Comparison of ENCODE assay signal across 8 cellular contexts in the genomic region with DNA sequence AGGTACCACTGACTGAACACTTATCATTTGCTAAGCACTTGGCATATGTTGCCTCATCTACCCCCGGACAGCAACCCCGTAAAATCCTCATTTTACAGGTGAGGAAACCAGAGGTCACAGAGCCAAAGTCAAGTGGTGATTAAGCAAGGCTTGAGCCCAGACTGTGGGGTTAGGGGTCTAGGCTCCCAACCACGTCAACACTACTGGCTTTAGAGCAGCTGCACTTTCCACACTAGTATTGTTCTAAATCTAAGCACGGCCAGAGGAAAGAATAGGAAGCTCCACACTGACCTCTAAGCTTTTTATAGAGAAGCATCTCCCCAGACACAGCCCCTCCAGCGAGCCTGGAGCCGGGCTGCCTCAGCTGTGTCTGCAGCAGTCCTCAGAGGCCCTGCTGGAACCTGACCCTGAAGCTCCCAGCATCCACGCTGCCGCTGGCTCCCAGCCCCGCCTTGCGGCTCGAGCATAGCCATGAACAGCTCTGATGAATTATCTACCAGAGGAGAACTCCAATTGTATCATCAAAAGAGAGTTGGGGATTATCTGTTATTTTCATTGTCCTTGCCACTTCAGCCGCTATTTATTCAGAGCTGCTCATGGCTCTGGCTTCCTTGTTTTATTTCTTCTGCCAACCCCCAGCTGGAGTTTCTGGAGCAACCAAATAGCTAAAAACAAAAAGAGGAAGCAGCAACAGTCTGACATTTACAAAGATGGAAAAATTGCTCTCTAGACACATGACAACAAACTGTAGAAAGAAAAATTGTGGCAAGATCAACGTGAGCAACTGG.
A peak's percentile ranks its signal among the peaks of the same experiment; 100 is the strongest.
DNase-seq lines count a peak whose midpoint lies in the region; ATAC-seq and TF ChIP-seq lines count a peak whose summit lies in the region.

No MANE protein-coding gene starts in this region.

- H3K27me3 Mint-ChIP-seq in neural crest cell (ENCODE audit: low read depth): no peaks in the 10 kb centered on the region

- H3K27ac ChIP-seq in effector memory CD4-positive, alpha-beta T cell (ENCODE audit: insufficient read depth, low read length, poor library complexity, severe bottlenecking): no peak overlapping the region

- H3K36me3 Mint-ChIP-seq in neural crest cell (ENCODE audit: low read depth): no peaks in the 10 kb centered on the region

- H3K4me3 Mint-ChIP-seq in neural crest cell: no peak overlapping the region

- no peaks in the 10 kb centered on the region for H3K9me3 ChIP-seq in effector memory CD4-positive, alpha-beta T cell (ENCODE audit: control insufficient read depth, low read length)

- no peak for ATAC-seq in HG02840 (IDR thresholded peaks at IDR 0.05; ENCODE audit: low FRiP score, unreplicated experiment)

- peak; percentile 3 for TF ChIP-seq POLR2A in erythroblast (IDR thresholded peaks at IDR 0.05; ENCODE audit: low read length)

- TF ChIP-seq CTCF in neural crest cell (conservative IDR thresholded peaks at IDR 0.05): no peak

- H3K27ac Mint-ChIP-seq in neural crest cell (ENCODE audit: unreplicated experiment): peak overlapping the region; percentile 31

- H3K36me3 ChIP-seq in effector memory CD4-positive, alpha-beta T cell (ENCODE audit: control insufficient read depth, insufficient read depth, low read length): no peaks in the 10 kb centered on the region

- H3K4me3 ChIP-seq in effector memory CD4-positive, alpha-beta T cell (ENCODE audit: insufficient read depth, low read depth, low read length, poor library complexity, severe bottlenecking): no peak overlapping the region

- DNase-seq in GM04503 (ENCODE audit: low read depth) (peak; percentile 55), OCI-M1 (lab: John Stamatoyannopoulos, UW) (peak; percentile 83), erythroblast (lab: John Stamatoyannopoulos, UW) (peak; percentile 59 to 61), neural crest cell (ENCODE audit: low read depth, low spot score) (no peak)
- no peak for DNase-seq in activated CD4-positive, alpha-beta T cell treated with anti-CD3 and anti-CD28 coated beads for 4 hours
- no peak for DNase-seq in activated CD8-positive, alpha-beta memory T cell treated with anti-CD3 and anti-CD28 coated beads for 24 hours
- DNase-seq in effector memory CD4-positive, alpha-beta T cell: no peak

- no peaks in the 10 kb centered on the region for H3K9me3 Mint-ChIP-seq in neural crest cell

- no peaks in the 10 kb centered on the region for H3K4me1 ChIP-seq in effector memory CD4-positive, alpha-beta T cell (ENCODE audit: control insufficient read depth, insufficient read depth, low read length, poor library complexity, severe bottlenecking)

- peaks cover 27% of the 10 kb centered on the region for H3K4me1 Mint-ChIP-seq in neural crest cell

- no peaks in the 10 kb centered on the region for H3K27me3 ChIP-seq in effector memory CD4-positive, alpha-beta T cell (replicated peaks; ENCODE audit: control insufficient read depth, insufficient read depth, low read length, poor library complexity, severe bottlenecking)

Comparison
In these comparisons a context has a peak if more than half of its experiments do, and no peak if none do; other contexts are left out.
1. DNase-seq: peak in GM04503 (single experiment), OCI-M1 (single experiment) and erythroblast (2 of 2); none in neural crest cell (single experiment), activated CD4-positive, alpha-beta T cell treated with anti-CD3 and anti-CD28 coated beads for 4 hours (0 of 2), activated CD8-positive, alpha-beta memory T cell treated with anti-CD3 and anti-CD28 coated beads for 24 hours (single experiment) and effector memory CD4-positive, alpha-beta T cell (0 of 3).